8 cellular contexts compared by ENCODE assay signal in the genomic region with DNA sequence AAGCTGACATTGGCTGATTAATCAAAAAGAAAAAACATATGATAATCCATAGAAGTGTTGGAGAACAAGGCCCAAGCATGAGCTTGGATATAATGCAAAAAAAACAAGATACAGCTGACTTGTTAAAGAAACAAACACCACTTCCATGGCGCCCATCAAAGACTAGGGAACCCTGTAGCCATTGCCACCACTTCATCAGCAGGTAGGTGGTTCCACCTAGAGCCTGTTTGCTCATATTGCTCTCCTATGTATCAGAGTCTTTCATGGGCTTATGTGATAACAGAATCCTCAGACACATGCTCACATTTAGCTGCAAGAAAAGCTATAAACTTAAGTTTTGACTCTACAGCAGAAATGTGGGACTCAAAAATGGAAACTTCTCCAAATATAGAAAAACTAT.
DNase-seq lines count a peak whose midpoint lies in the region; ATAC-seq and TF ChIP-seq lines count a peak whose summit lies in the region.
"Not testable (repeated sequence)": the region's sequence is repeated elsewhere in the genome, so short reads cannot be mapped to it uniquely, and the experiment has no call there.

No MANE protein-coding gene starts in this region.

- H2AFZ ChIP-seq in DND-41 (ENCODE audit: low read depth, low read length); PC-3 (ENCODE audit: low read length); SU-DHL-6 (ENCODE audit: low read depth, low read length, severe bottlenecking): not testable (repeated sequence)

- not testable (repeated sequence) for BruUV-seq in PC-3 (replicated peaks; lab: Mats Ljungman, UMichigan)

- not testable (repeated sequence) for H3F3A ChIP-seq in PC-3 (ENCODE audit: low read length, unreplicated experiment); SU-DHL-6 (ENCODE audit: insufficient read depth)

- intact Hi-C loops in PC-3 (cut with micrococcal nuclease) = loop anchor here (10.0 kb wide), 1 partner anchor 933 kb away; no protein-coding TSS in a partner anchor

- 0 out of 2 replicates have a peak, but pooled peaks have one; percentile 9 for TF ChIP-seq CTCF in 22Rv1 (IDR thresholded peaks at IDR 0.05)
- peak; percentile 32 for TF ChIP-seq CTCF in DND-41 (IDR thresholded peaks at IDR 0.05; ENCODE audit: borderline replicate concordance, extremely low read depth, low read length, poor library complexity, severe bottlenecking)
- 0 out of 2 replicates have a peak, but pooled peaks have one; percentile 6 for TF ChIP-seq CTCF in LNCAP (IDR thresholded peaks at IDR 0.05)
- TF ChIP-seq CTCF in PC-3 (conservative IDR thresholded peaks at IDR 0.05; ENCODE audit: low read depth, low read length) = peak; percentile 25; the same call in 1 of the 2 replicates
- TF ChIP-seq CTCF in SU-DHL-6 (IDR thresholded peaks at IDR 0.05; ENCODE audit: insufficient read depth, low read length, poor library complexity, severe bottlenecking) = peak; percentile 32

- H3K27me3 ChIP-seq in DND-41 (ENCODE audit: insufficient read depth, low read length, poor library complexity); PC-3 (ENCODE audit: low read length); SU-DHL-6 (ENCODE audit: low read length): not testable (repeated sequence)

- not testable (repeated sequence) for H3K27ac ChIP-seq in 22Rv1; DND-41 (ENCODE audit: low read length); PC-3 (ENCODE audit: low read length); SU-DHL-6 (ENCODE audit: low read depth, low read length)

- not testable (repeated sequence) for H3K4me3 ChIP-seq in DND-41 (ENCODE audit: low read depth in 1 of 2, low read length in 2 of 2); Jurkat, Clone E6-1 (ENCODE audit: low read length); PC-3 (ENCODE audit: low read length); SU-DHL-6 (ENCODE audit: insufficient read depth, low read length, poor library complexity, severe bottlenecking)

- peak; percentile 24 for DNase-seq in DND-41
- DNase-seq in Jurkat, Clone E6-1 (ENCODE audit: low read depth, low spot score) = peak; percentile 16
- peak; percentile 3 for DNase-seq in NAMALWA (ENCODE audit: low spot score)
- DNase-seq in PC-3; left lobe of liver (ENCODE audit: low spot score): not testable (repeated sequence)

- H3K36me3 ChIP-seq in DND-41 (ENCODE audit: insufficient read depth, low read length); PC-3 (ENCODE audit: low read depth, low read length); SU-DHL-6 (ENCODE audit: low read length): not testable (repeated sequence)

- not testable (repeated sequence) for H3K9me2 ChIP-seq in PC-3 (replicated peaks; ENCODE audit: low read length); SU-DHL-6 (replicated peaks; ENCODE audit: insufficient read depth, low read length)

- H3K79me2 ChIP-seq in DND-41 (ENCODE audit: insufficient read depth, low read length); PC-3 (ENCODE audit: low read length); SU-DHL-6 (ENCODE audit: insufficient read depth, low read length): not testable (repeated sequence)

- POLR2A ChIA-PET in PC-3 (lab: Charles Lee; ENCODE audit: unreplicated experiment) = not testable (repeated sequence)

- H3K4me1 ChIP-seq in DND-41 (ENCODE audit: insufficient read depth, low read length); PC-3 (ENCODE audit: insufficient read depth, low read length): not testable (repeated sequence)

- H3K4me2 ChIP-seq in DND-41 (ENCODE audit: insufficient read depth, low read length); PC-3 (ENCODE audit: low read length); SU-DHL-6 (ENCODE audit: low read depth, low read length, poor library complexity, severe bottlenecking): not testable (repeated sequence)

- CTCF ChIA-PET in PC-3 (lab: Charles Lee) = not testable (repeated sequence)

- H4K20me1 ChIP-seq in DND-41 (ENCODE audit: insufficient read depth, low read length); PC-3 (ENCODE audit: low read length); SU-DHL-6 (ENCODE audit: low read depth, low read length): not testable (repeated sequence)

- ATAC-seq in DND-41 (ENCODE audit: insufficient read depth, low read depth) = peak; percentile 68; the same call in 1 of the 3 replicates
- not testable (repeated sequence) for ATAC-seq in PC-3
- peak; percentile 32 for ATAC-seq in left lobe of liver

- H3K9me3 ChIP-seq in DND-41 (ENCODE audit: insufficient read depth, low read length, severe bottlenecking); PC-3 (ENCODE audit: low read length); SU-DHL-6 (ENCODE audit: insufficient read depth, low read length): not testable (repeated sequence)

- H3K9ac ChIP-seq in DND-41 (ENCODE audit: low read depth, low read length); PC-3 (ENCODE audit: low read length); SU-DHL-6 (ENCODE audit: low read length): not testable (repeated sequence)
